In genomic region chr21:33937146-33937545, GRCh38 we compare ENCODE assay signal across 17 cellular contexts. TPM values are rescaled to one million over a fixed set of nuclear protein-coding genes. Genes with fewer than 3 reads are reported as not detected.
DNase-seq lines count a peak whose midpoint lies in the region; ATAC-seq, FAIRE-seq and TF ChIP-seq lines count a peak whose summit lies in the region.
"Had no signal": no experiment of that assay in that cellular context is flagged by ENCODE, and none has a peak within 500 bp of the region (broad histone marks: within the 10 kb centered on the region; RNA-seq: fewer than 3 reads in every experiment).

No MANE protein-coding gene starts in this region.

- H3K4me3 ChIP-seq in SK-N-MC (no peak overlapping the region), stomach (no peak overlapping the region), HepG2 (replicated peaks in 1 of 3; ENCODE audit: insufficient read depth in 1 of 3, low read depth in 2 of 3, low read length in 3 of 3) (no peak overlapping the region), testis (no peak overlapping the region)
- H3K4me3 ChIP-seq in effector memory CD4-positive, alpha-beta T cell (ENCODE audit: insufficient read depth, low read depth, low read length, poor library complexity, severe bottlenecking) = peak overlapping the region; percentile 27
- H3K4me3 ChIP-seq: heart left ventricle, smooth muscle cell, uterus had no signal

- H2AFZ ChIP-seq in HepG2 (ENCODE audit: low read length) = no peak overlapping the region

- H3K79me2 ChIP-seq in HepG2 (ENCODE audit: insufficient read depth, low read length) = no peaks in the 10 kb centered on the region

- peaks cover 57% of the 10 kb centered on the region for H3K4me1 ChIP-seq in effector memory CD4-positive, alpha-beta T cell (ENCODE audit: control insufficient read depth, insufficient read depth, low read length, poor library complexity, severe bottlenecking)
- H3K4me1 ChIP-seq in stomach (peaks cover 0 to 26% (median 10%) of the 10 kb centered on the region in 4 donors), HepG2 (ENCODE audit: insufficient read depth, low read length) (peaks cover 13% of the 10 kb centered on the region), testis (no peaks in the 10 kb centered on the region)
- H3K4me1 ChIP-seq: uterus had no signal

- POLR2A ChIA-PET in HepG2 (lab: Yijun Ruan, JAX) = interaction anchor here (1.4 kb wide), 1 partner anchor 11 kb away, joined by 5 read pairs; no protein-coding TSS in a partner anchor

- no peaks in the 10 kb centered on the region for H3K27me3 Mint-ChIP-seq in activated CD8-positive, alpha-beta memory T cell treated with anti-CD3 and anti-CD28 coated beads, Interleukin-2, amount 10 ng/mL, durations not matched to agents 7 days and 5 days

- CTCF ChIA-PET in activated CD8-positive, alpha-beta memory T cell treated with anti-CD3 and anti-CD28 coated beads, Interleukin-2, amount 10 ng/mL, durations not matched to agents 7 days and 5 days (lab: Charles Lee) = interaction anchor here (0.7 to 10.7 kb wide), 5 partner anchors 13 to 137 kb away, joined by 3 to 122 read pairs (median 7); partner anchors contain the start of genes MRPS6 and SLC5A3
- CTCF ChIA-PET in HepG2 (lab: Yijun Ruan, JAX; ENCODE audit: low intra/inter-chr PET ratio, low total read pairs) = no interaction called here

- no peak for TF ChIP-seq RAD21 in HepG2 (CRISPR knock-in tag; IDR thresholded peaks at IDR 0.05)

- H3K9me3 Mint-ChIP-seq in activated CD8-positive, alpha-beta memory T cell treated with anti-CD3 and anti-CD28 coated beads, Interleukin-2, amount 10 ng/mL, durations not matched to agents 7 days and 5 days (ENCODE audit: low read depth) = no peaks in the 10 kb centered on the region

- BruUV-seq in HepG2 (replicated peaks; lab: Mats Ljungman, UMichigan) = no TSS peak

- TF ChIP-seq CTCF in stomach (IDR thresholded peaks at IDR 0.05) (no peak), HepG2 (CRISPR knock-in tag; IDR thresholded peaks at IDR 0.05) (no peak), testis (IDR thresholded peaks at IDR 0.05) (no peak)

- intact Hi-C loops in stomach (cut with DNase I; ENCODE audit: low total_unique reads) (no loop called here), HepG2 (cut with micrococcal nuclease; ENCODE audit: unreplicated experiment) (no loop called here), testis (cut with DNase I; ENCODE audit: low total_unique reads) (loop anchor here (10.0 kb wide), 1 partner anchor 408 kb away; no protein-coding TSS in a partner anchor)

- DNase-seq in activated CD8-positive, alpha-beta memory T cell treated with anti-CD3 and anti-CD28 coated beads, Interleukin-2, amount 10 ng/mL, durations not matched to agents 7 days and 5 days = no peak
- no peak for DNase-seq in activated CD8-positive, alpha-beta memory T cell treated with anti-CD3 and anti-CD28 coated beads, Interleukin-2, amount 50 U/mL, for 48 hours
- no peak for DNase-seq in SK-N-MC (ENCODE audit: low read depth, low spot score)
- DNase-seq in effector memory CD4-positive, alpha-beta T cell = no peak
- no peak for DNase-seq in stomach
- no peak for DNase-seq in HepG2 (ENCODE audit: low spot score)
- DNase-seq in testis = no peak
- DNase-seq: DMS53, heart left ventricle, NCI-H2081, NCI-H82, SHP77 treated with DMSO at 0.1 percent for 48 hours, uterus, WERI-Rb-1 had no signal

- H3K9me3 ChIP-seq in SK-N-MC (ENCODE audit: low read depth, low read length) = no peaks in the 10 kb centered on the region
- no peaks in the 10 kb centered on the region for H3K9me3 ChIP-seq in effector memory CD4-positive, alpha-beta T cell (ENCODE audit: control insufficient read depth, low read length)
- no peaks in the 10 kb centered on the region for H3K9me3 ChIP-seq in stomach
- H3K9me3 ChIP-seq in HepG2 (ENCODE audit: low read length) = no peaks in the 10 kb centered on the region
- H3K9me3 ChIP-seq in testis = no peaks in the 10 kb centered on the region
- H3K9me3 ChIP-seq: heart left ventricle, uterus had no signal

- no peak overlapping the region for H3K4me2 ChIP-seq in HepG2 (ENCODE audit: low read depth, low read length)
- H3K4me2 ChIP-seq: smooth muscle cell had no signal

- peaks cover 4% of the 10 kb centered on the region; the same call in 1 of the 2 replicates for H3K36me3 ChIP-seq in SK-N-MC (ENCODE audit: insufficient read depth, low read length)
- H3K36me3 ChIP-seq in effector memory CD4-positive, alpha-beta T cell (ENCODE audit: control insufficient read depth, insufficient read depth, low read length) = no peaks in the 10 kb centered on the region
- no peaks in the 10 kb centered on the region for H3K36me3 ChIP-seq in stomach
- no peaks in the 10 kb centered on the region for H3K36me3 ChIP-seq in HepG2 (replicated peaks in 1 of 2; ENCODE audit: control insufficient read depth in 1 of 2, insufficient read depth in 2 of 2, low read length in 2 of 2)
- no peaks in the 10 kb centered on the region for H3K36me3 ChIP-seq in testis (ENCODE audit: low read depth, missing control alignments)
- H3K36me3 ChIP-seq: heart left ventricle, uterus, WERI-Rb-1 had no signal

- H4K20me1 ChIP-seq in HepG2 (ENCODE audit: insufficient read depth, low read length) = no peaks in the 10 kb centered on the region

- H3K36me3 Mint-ChIP-seq in activated CD8-positive, alpha-beta memory T cell treated with anti-CD3 and anti-CD28 coated beads, Interleukin-2, amount 10 ng/mL, durations not matched to agents 7 days and 5 days = peaks cover 71% of the 10 kb centered on the region

- H3K4me1 Mint-ChIP-seq in activated CD8-positive, alpha-beta memory T cell treated with anti-CD3 and anti-CD28 coated beads, Interleukin-2, amount 10 ng/mL, durations not matched to agents 7 days and 5 days = peaks cover 60% of the 10 kb centered on the region

- TF ChIP-seq POLR2A in stomach (IDR thresholded peaks at IDR 0.05) = no peak
- no peak for TF ChIP-seq POLR2A in HepG2 (IDR thresholded peaks at IDR 0.05; ENCODE audit: insufficient read depth in 1 of 2, low read depth in 2 of 2, low read length in 2 of 2)
- no peak for TF ChIP-seq POLR2A in testis (IDR thresholded peaks at IDR 0.05)

- H3K27ac Mint-ChIP-seq in activated CD8-positive, alpha-beta memory T cell treated with anti-CD3 and anti-CD28 coated beads, Interleukin-2, amount 10 ng/mL, durations not matched to agents 7 days and 5 days = peak overlapping the region; percentile 93

- no peak for ATAC-seq in activated CD8-positive, alpha-beta memory T cell treated with anti-CD3 and anti-CD28 coated beads, Interleukin-2, amount 10 ng/mL, durations not matched to agents 7 days and 5 days
- ATAC-seq in HepG2 (no peak), HG03439 (IDR thresholded peaks at IDR 0.05; ENCODE audit: unreplicated experiment) (no peak)
- ATAC-seq: heart left ventricle, left lobe of liver had no signal

- FAIRE-seq in HepG2 (lab: Jason Lieb, UNC) = no peak

- peak overlapping the region; percentile 45 for H3K4me3 Mint-ChIP-seq in activated CD8-positive, alpha-beta memory T cell treated with anti-CD3 and anti-CD28 coated beads, Interleukin-2, amount 10 ng/mL, durations not matched to agents 7 days and 5 days

- in situ Hi-C loops in HepG2 (cut with HindIII; ENCODE audit: extremely low pct_ligation_motif_present, low pct_unique_long_range_greater_than_20kb) = no loop called here

- WGBS in stomach, 5 donors = 80 to 94% (median 90%) methylated on average over 4 of the region's 4 CpGs
- WGBS in HepG2 (ENCODE audit: low lambda C conversion rate) = 71% methylated on average over 4 of the region's 4 CpGs
- WGBS in testis, 2 donors = 87% methylated on average over 4 of the region's 4 CpGs

- no peaks in the 10 kb centered on the region for H3K27me3 ChIP-seq in effector memory CD4-positive, alpha-beta T cell (replicated peaks; ENCODE audit: control insufficient read depth, insufficient read depth, low read length, poor library complexity, severe bottlenecking)
- H3K27me3 ChIP-seq in stomach (no peaks in the 10 kb centered on the region), HepG2 (ENCODE audit: control insufficient read depth in 1 of 2, insufficient read depth in 2 of 2, low read length in 2 of 2) (no peaks in the 10 kb centered on the region), testis (no peaks in the 10 kb centered on the region)
- H3K27me3 ChIP-seq: heart left ventricle, uterus had no signal

- H3K27ac ChIP-seq in SK-N-MC = peak overlapping the region; percentile 30; the same call in 1 of the 2 replicates
- peak overlapping the region; percentile 95 for H3K27ac ChIP-seq in effector memory CD4-positive, alpha-beta T cell (ENCODE audit: insufficient read depth, low read length, poor library complexity, severe bottlenecking)
- peak overlapping the region in 3 of 5 donors; percentile 42 to 49 (median 44) for H3K27ac ChIP-seq in stomach
- no peak overlapping the region for H3K27ac ChIP-seq in HepG2 (ENCODE audit: extremely low read length, insufficient read depth, low read length)
- no peak overlapping the region for H3K27ac ChIP-seq in testis
- H3K27ac ChIP-seq: uterus, WERI-Rb-1 had no signal

- TF ChIP-seq EP300 in stomach (IDR thresholded peaks at IDR 0.05) = no peak
- TF ChIP-seq EP300 in HepG2 (IDR thresholded peaks at IDR 0.05; ENCODE audit: low read depth in 2 of 2, low read length in 2 of 2) = no peak
- TF ChIP-seq EP300 in HepG2 (CRISPR knock-in tag; IDR thresholded peaks at IDR 0.05; ENCODE audit: borderline replicate concordance) = no peak

- H3K9ac ChIP-seq in SK-N-MC (ENCODE audit: insufficient read length) (no peak overlapping the region), HepG2 (ENCODE audit: insufficient read depth, low read depth, low read length) (no peak overlapping the region)

RNA-seq across cellular contexts. Expression of gene ATP5PO, which starts 21.5 kb away (rescaled TPM):
- 100 to 1,000 TPM; 186 to 205 TPM for total RNA-seq in activated CD8-positive, alpha-beta memory T cell treated with anti-CD3 and anti-CD28 coated beads, Interleukin-2, amount 10 ng/mL, durations not matched to agents 7 days and 5 days
- total RNA-seq in stomach (100 to 1,000 TPM in 4 of 5 donors, 10 to 100 TPM in 1; 94.7 to 382 (median 312) TPM), HepG2 (2016; rRNA removed; fragmentation: Illumina TruSeq; extraction: Trizol) (256 and 343 TPM in 2 replicates), testis (100 to 1,000 TPM; 127 to 136 TPM)
- polyA plus RNA-seq in stomach (100 to 1,000 TPM; 361 to 603 (median 534) TPM), HepG2 (2011; rRNA removed) (210 and 297 TPM in 2 replicates), testis (ENCODE audit: insufficient read depth, low read depth, low replicate concordance) (279 TPM)
- 164 and 167 TPM in 2 replicates for total RNA-seq in HepG2 (2016; cell fraction: cytosol; rRNA removed; fragmentation: Illumina TruSeq; extraction: Trizol; ENCODE audit: low read depth)
- 249 and 372 TPM in 2 replicates for total RNA-seq in HepG2 (2016; cell fraction: insoluble cytoplasmic fraction; rRNA removed; fragmentation: Illumina TruSeq; extraction: Trizol)
- 151 and 155 TPM in 2 replicates for total RNA-seq in HepG2 (2016; cell fraction: membrane; rRNA removed; fragmentation: Illumina TruSeq; extraction: Trizol)
- total RNA-seq in HepG2 (2016; cell fraction: nucleus; rRNA removed; fragmentation: Illumina TruSeq; extraction: Trizol) = 91.7 and 110 TPM in 2 replicates
- polyA plus RNA-seq in HepG2 (2011; cell fraction: cytosol; rRNA removed) = 191 and 238 TPM in 2 replicates
- 57.6 and 58.8 TPM in 2 replicates for polyA plus RNA-seq in HepG2 (2011; cell fraction: nucleus; rRNA removed)
- polyA plus RNA-seq in HepG2 (2012) = 189 and 218 TPM in 2 replicates
- polyA plus RNA-seq in HepG2 (2016; cell fraction: cytosol; fragmentation: Illumina TruSeq; extraction: Trizol; ENCODE audit: low read depth) = 156 and 166 TPM in 2 replicates
- polyA plus RNA-seq in HepG2 (2016; cell fraction: insoluble cytoplasmic fraction; fragmentation: Illumina TruSeq; extraction: Trizol; ENCODE audit: low read depth) = 387 and 430 TPM in 2 replicates
- 145 and 159 TPM in 2 replicates for polyA plus RNA-seq in HepG2 (2016; cell fraction: membrane; fragmentation: Illumina TruSeq; extraction: Trizol; ENCODE audit: low read depth)
- 154 and 160 TPM in 2 replicates for polyA plus RNA-seq in HepG2 (2016; cell fraction: nucleus; fragmentation: Illumina TruSeq; extraction: Trizol; ENCODE audit: insufficient read depth, low read depth)
- polyA minus RNA-seq in HepG2 (2011; rRNA and poly(A)+ RNA removed; ENCODE audit: low replicate concordance) = 48.9 and 100 TPM in 2 replicates
- 42.2 and 52.1 TPM in 2 replicates for polyA minus RNA-seq in HepG2 (2011; cell fraction: cytosol; rRNA and poly(A)+ RNA removed)
- polyA minus RNA-seq in HepG2 (2011; cell fraction: nucleus; rRNA and poly(A)+ RNA removed) = 34.6 and 39.2 TPM in 2 replicates

Comparison
In these comparisons a context has a peak if more than half of its experiments do, and no peak if none do; other contexts are left out.
1. H3K27ac ChIP-seq: peak in SK-N-MC (single experiment), effector memory CD4-positive, alpha-beta T cell (single experiment) and stomach (3 of 5); none in HepG2 (single experiment) and testis (0 of 2).